Comparison of ENCODE assay signal across 17 cellular contexts in genomic region chr3:127534161-127534451, GRCh38. TPM values are rescaled to one million over a fixed set of nuclear protein-coding genes. Genes with fewer than 3 reads are reported as not detected.
DNase-seq lines count a peak whose midpoint lies in the region; ATAC-seq and TF ChIP-seq lines count a peak whose summit lies in the region.
"Had no signal": no experiment of that assay in that cellular context is flagged by ENCODE, and none has a peak within 500 bp of the region (broad histone marks: within the 10 kb centered on the region; RNA-seq: fewer than 3 reads in every experiment).

No MANE protein-coding gene starts in this region.

- H3K27me3 ChIP-seq in endodermal cell (ENCODE audit: control insufficient read depth, insufficient read depth, low read length, poor library complexity, severe bottlenecking) (no peaks in the 10 kb centered on the region), osteoblast (ENCODE audit: insufficient read depth, low read length) (peaks cover under 1% of the 10 kb centered on the region)

- no peak overlapping the region for H2AFZ ChIP-seq in osteoblast (ENCODE audit: low read length)
- H2AFZ ChIP-seq: GM23248 had no signal

- no peaks in the 10 kb centered on the region for H3K9me3 Mint-ChIP-seq in central memory CD8-positive, alpha-beta T cell
- peaks cover 7% of the 10 kb centered on the region for H3K9me3 Mint-ChIP-seq in endodermal cell
- H3K9me3 Mint-ChIP-seq in stimulated activated effector memory CD8-positive, alpha-beta T cell treated with anti-CD3 and anti-CD28 coated beads, Interleukin-12 subunit alpha, Interleukin-12 subunit beta, amount 100 ng/mL, for 72 hours = no peaks in the 10 kb centered on the region
- H3K9me3 Mint-ChIP-seq: CD8-positive, alpha-beta T cell had no signal

- peaks cover 2% of the 10 kb centered on the region for H3K36me3 Mint-ChIP-seq in central memory CD8-positive, alpha-beta T cell (ENCODE audit: insufficient read depth)
- H3K36me3 Mint-ChIP-seq in endodermal cell (ENCODE audit: low read depth) = no peaks in the 10 kb centered on the region
- no peaks in the 10 kb centered on the region for H3K36me3 Mint-ChIP-seq in stimulated activated effector memory CD8-positive, alpha-beta T cell treated with anti-CD3 and anti-CD28 coated beads, Interleukin-12 subunit alpha, Interleukin-12 subunit beta, amount 100 ng/mL, for 72 hours
- H3K36me3 Mint-ChIP-seq: CD4-positive, CD25-positive, alpha-beta regulatory T cell; CD8-positive, alpha-beta T cell had no signal

- no peak overlapping the region for H3K4me3 ChIP-seq in endodermal cell (ENCODE audit: low read length)
- no peak overlapping the region for H3K4me3 ChIP-seq in osteoblast (ENCODE audit: insufficient read depth, low read length)
- H3K4me3 ChIP-seq: GM12878, GM23248 had no signal

- H3K36me3 ChIP-seq in endodermal cell (ENCODE audit: control insufficient read depth, insufficient read depth, low read length) = no peaks in the 10 kb centered on the region
- no peaks in the 10 kb centered on the region for H3K36me3 ChIP-seq in osteoblast (ENCODE audit: insufficient read depth, low read length)

- ATAC-seq in central memory CD8-positive, alpha-beta T cell (replicated peaks; ENCODE audit: extremely low read depth, poor library complexity, severe bottlenecking) = no peak
- no peak for ATAC-seq in stimulated activated effector memory CD8-positive, alpha-beta T cell treated with anti-CD3 and anti-CD28 coated beads, Interleukin-12 subunit alpha, Interleukin-12 subunit beta, amount 100 ng/mL, for 72 hours
- ATAC-seq: CD8-positive, alpha-beta T cell; GM12878 had no signal

- H3K27me3 Mint-ChIP-seq in central memory CD8-positive, alpha-beta T cell = peaks cover 33% of the 10 kb centered on the region
- no peaks in the 10 kb centered on the region for H3K27me3 Mint-ChIP-seq in endodermal cell (ENCODE audit: insufficient read depth)

- no peaks in the 10 kb centered on the region for H4K20me1 ChIP-seq in osteoblast (ENCODE audit: insufficient read depth, low read length)

- H3K9ac ChIP-seq in endodermal cell (ENCODE audit: extremely low read depth, low read length, poor library complexity, severe bottlenecking) = no peak overlapping the region
- H3K9ac ChIP-seq: GM23248 had no signal

- 88 to 90% methylated on average over 2 of the region's 2 CpGs for WGBS in endodermal cell (ENCODE audit: insufficient coverage in 1 of 2, insufficient read length in 1 of 2), 2 experiments

- no peaks in the 10 kb centered on the region for H3K9me3 ChIP-seq in endodermal cell (ENCODE audit: control insufficient read depth, low read length)
- no peaks in the 10 kb centered on the region for H3K9me3 ChIP-seq in osteoblast (ENCODE audit: low read depth, low read length)
- H3K9me3 ChIP-seq: Caco-2 had no signal

- TF ChIP-seq CTCF in endodermal cell (conservative IDR thresholded peaks at IDR 0.05) (no peak), osteoblast (IDR thresholded peaks at IDR 0.05; ENCODE audit: extremely low read depth, low read depth, low read length) (no peak)

- no peaks in the 10 kb centered on the region for H3K4me1 Mint-ChIP-seq in central memory CD8-positive, alpha-beta T cell
- H3K4me1 Mint-ChIP-seq in endodermal cell = peaks cover 23% of the 10 kb centered on the region
- H3K4me1 Mint-ChIP-seq in stimulated activated effector memory CD8-positive, alpha-beta T cell treated with anti-CD3 and anti-CD28 coated beads, Interleukin-12 subunit alpha, Interleukin-12 subunit beta, amount 100 ng/mL, for 72 hours = peaks cover 9% of the 10 kb centered on the region

- H3K4me1 ChIP-seq in endodermal cell (ENCODE audit: control insufficient read depth, insufficient read depth, low read length) (peaks cover 5% of the 10 kb centered on the region), osteoblast (ENCODE audit: insufficient read depth, low read length) (no peaks in the 10 kb centered on the region)
- H3K4me1 ChIP-seq: Caco-2 had no signal

- no peak for DNase-seq in central memory CD8-positive, alpha-beta T cell (ENCODE audit: low spot score in 2 of 2)
- DNase-seq in endodermal cell (peak; percentile 17), osteoblast (ENCODE audit: insufficient read length, low spot score, missing footprints) (peak; percentile 62), EL (no peak)
- DNase-seq in activated CD4-positive, alpha-beta T cell treated with anti-CD3 and anti-CD28 coated beads, Interleukin-2, amount 50 U/mL, for 4 hours = no peak
- DNase-seq in stimulated activated effector memory CD8-positive, alpha-beta T cell treated with anti-CD3 and anti-CD28 coated beads, Interleukin-12 subunit alpha, Interleukin-12 subunit beta, amount 100 ng/mL, for 72 hours (ENCODE audit: low spot score in 2 of 2) = no peak
- DNase-seq: Caco-2; CD4-positive, CD25-positive, alpha-beta regulatory T cell; CD8-positive, alpha-beta T cell; DMS153; DND-41; GDM1; GM23248; H7; HCEC 1CT had no signal

- H3K79me2 ChIP-seq in osteoblast (ENCODE audit: insufficient read depth, low read length) = no peaks in the 10 kb centered on the region

- no peak overlapping the region for H3K4me2 ChIP-seq in osteoblast (ENCODE audit: insufficient read depth, low read length)

- H3K27ac ChIP-seq in endodermal cell (ENCODE audit: low read depth, low read length) (no peak overlapping the region), osteoblast (ENCODE audit: low read depth, low read length) (no peak overlapping the region)
- H3K27ac ChIP-seq: C4-2B, GM23248 had no signal

- H3K4me3 Mint-ChIP-seq in central memory CD8-positive, alpha-beta T cell = no peak overlapping the region
- H3K4me3 Mint-ChIP-seq in endodermal cell = no peak overlapping the region
- H3K4me3 Mint-ChIP-seq in stimulated activated effector memory CD8-positive, alpha-beta T cell treated with anti-CD3 and anti-CD28 coated beads, Interleukin-12 subunit alpha, Interleukin-12 subunit beta, amount 100 ng/mL, for 72 hours = no peak overlapping the region
- H3K4me3 Mint-ChIP-seq: CD4-positive, CD25-positive, alpha-beta regulatory T cell; CD8-positive, alpha-beta T cell had no signal

- peak overlapping the region; percentile 14 for H3K27ac Mint-ChIP-seq in central memory CD8-positive, alpha-beta T cell (ENCODE audit: low read depth)
- H3K27ac Mint-ChIP-seq in endodermal cell = no peak overlapping the region
- H3K27ac Mint-ChIP-seq in stimulated activated effector memory CD8-positive, alpha-beta T cell treated with anti-CD3 and anti-CD28 coated beads, Interleukin-12 subunit alpha, Interleukin-12 subunit beta, amount 100 ng/mL, for 72 hours = no peak overlapping the region
- H3K27ac Mint-ChIP-seq: CD4-positive, CD25-positive, alpha-beta regulatory T cell; CD8-positive, alpha-beta T cell had no signal

RNA-seq across cellular contexts. Expression of gene TPRA1, which starts 56.4 kb away (rescaled TPM):
- total RNA-seq in endodermal cell = 10 to 100 TPM; 22.9 TPM
- polyA plus RNA-seq in endodermal cell (2013, experiment 1 of 2) = 18.2 TPM
- polyA plus RNA-seq in endodermal cell (2013, experiment 2 of 2) = 15.9 TPM
- total RNA-seq in osteoblast = 29.5 and 30.4 TPM in 2 replicates

Comparison
In these comparisons a context has a peak if more than half of its experiments do, and no peak if none do; other contexts are left out.
1. DNase-seq: peak in endodermal cell (single experiment) and osteoblast (single experiment); none in central memory CD8-positive, alpha-beta T cell (0 of 2), activated CD4-positive, alpha-beta T cell treated with anti-CD3 and anti-CD28 coated beads, Interleukin-2, amount 50 U/mL, for 4 hours (0 of 2), stimulated activated effector memory CD8-positive, alpha-beta T cell treated with anti-CD3 and anti-CD28 coated beads, Interleukin-12 subunit alpha, Interleukin-12 subunit beta, amount 100 ng/mL, for 72 hours (0 of 2) and EL (single experiment).